ENCODE assay signal across 8 cellular contexts in genomic region chr1:48817505-48818114, GRCh38. TPM values are rescaled to one million over a fixed set of nuclear protein-coding genes. Genes with fewer than 3 reads are reported as not detected.
DNase-seq lines count a peak whose midpoint lies in the region; ATAC-seq, FAIRE-seq and TF ChIP-seq lines count a peak whose summit lies in the region.

No MANE protein-coding gene starts in this region.

- H3K36me3 ChIP-seq in iPS DF 6.9 (ENCODE audit: control insufficient read depth, insufficient read depth, low read length): no peaks in the 10 kb centered on the region

- H3K4me1 ChIP-seq in iPS DF 6.9 (ENCODE audit: control insufficient read depth, insufficient read depth, low read length): no peaks in the 10 kb centered on the region

- H3K27ac ChIP-seq in iPS DF 6.9 (ENCODE audit: low read length): no peak overlapping the region

- H3K9me3 ChIP-seq in iPS DF 6.9 (ENCODE audit: control insufficient read depth, insufficient read depth, low read length): no peaks in the 10 kb centered on the region

- DNase-seq in AG20443 (ENCODE audit: low spot score) (peak; percentile 78), GM12892 (ENCODE audit: insufficient read length) (no peak), NCI-H526 treated with DMSO at 0.1 percent for 48 hours (lab: John Stamatoyannopoulos, UW) (peak; percentile 3), astrocyte of the spinal cord (ENCODE audit: low read depth, low spot score) (peak; percentile 59), iPS DF 6.9 (ENCODE audit: low read depth, low spot score) (peak; percentile 48)
- peak; percentile 4 to 8 for DNase-seq in stimulated activated CD4-positive, alpha-beta T cell treated with anti-CD3 and anti-CD28 coated beads, Interleukin-4, amount 100 ng/mL, for 48 hours (ENCODE audit: low read depth in 2 of 2)
- DNase-seq in effector memory CD8-positive, alpha-beta T cell: no peak

- peak; percentile 94 for TF ChIP-seq CTCF in astrocyte of the spinal cord (IDR thresholded peaks at IDR 0.05; ENCODE audit: low read depth, low read length)

- no peak overlapping the region for H3K4me3 Mint-ChIP-seq in effector memory CD8-positive, alpha-beta T cell

- FAIRE-seq in GM12892 (lab: Jason Lieb, UNC): peak; percentile 89

- no peaks in the 10 kb centered on the region for H3K9me3 Mint-ChIP-seq in effector memory CD8-positive, alpha-beta T cell

- no peak overlapping the region for H3K27ac Mint-ChIP-seq in effector memory CD8-positive, alpha-beta T cell

- peak; percentile 69 for ATAC-seq in HG02943 (IDR thresholded peaks at IDR 0.05; ENCODE audit: low read depth, unreplicated experiment)
- no peak for ATAC-seq in effector memory CD8-positive, alpha-beta T cell (replicated peaks)

- H3K36me3 Mint-ChIP-seq in effector memory CD8-positive, alpha-beta T cell (ENCODE audit: insufficient read depth): no peaks in the 10 kb centered on the region

- H3K27me3 Mint-ChIP-seq in effector memory CD8-positive, alpha-beta T cell: no peaks in the 10 kb centered on the region

- no peak for TF ChIP-seq POLR2A in GM12892 (IDR thresholded peaks at IDR 0.05; ENCODE audit: low read depth, low read length)

- in situ Hi-C loops in astrocyte of the spinal cord (cut with HindIII; ENCODE audit: low sequenced_read_pairs): no loop called here

- H3K4me1 Mint-ChIP-seq in effector memory CD8-positive, alpha-beta T cell (ENCODE audit: low read depth in 2 of 2): no peaks in the 10 kb centered on the region

- WGBS in iPS DF 6.9 (ENCODE audit: insufficient coverage, insufficient read length): no CpG with 5 or more reads among the region's 4 CpGs

- no peaks in the 10 kb centered on the region for H3K27me3 ChIP-seq in iPS DF 6.9 (ENCODE audit: control insufficient read depth, insufficient read depth, low read length)

- H3K4me3 ChIP-seq in astrocyte of the spinal cord (ENCODE audit: low read depth, low read length): no peak overlapping the region
- no peak overlapping the region for H3K4me3 ChIP-seq in iPS DF 6.9 (ENCODE audit: low read length)

RNA-seq across cellular contexts. Expression of gene BEND5, which starts 40.9 kb away (rescaled TPM):
- 0.32 TPM for polyA plus RNA-seq in GM12892 (2012; ENCODE audit: missing spikeins)

Comparison
In these comparisons a context has a peak if more than half of its experiments do, and no peak if none do; other contexts are left out.
1. DNase-seq: peak in AG20443 (single experiment), NCI-H526 treated with DMSO at 0.1 percent for 48 hours (single experiment), astrocyte of the spinal cord (single experiment), iPS DF 6.9 (single experiment) and stimulated activated CD4-positive, alpha-beta T cell treated with anti-CD3 and anti-CD28 coated beads, Interleukin-4, amount 100 ng/mL, for 48 hours (2 of 2); none in GM12892 (single experiment) and effector memory CD8-positive, alpha-beta T cell (0 of 3).